8 cellular contexts compared by ENCODE assay signal in genomic region chr11:22625448-22626287, GRCh38.
DNase-seq lines count a peak whose midpoint lies in the region; ATAC-seq and FAIRE-seq lines count a peak whose summit lies in the region.

Gene FANCF (minus strand): TSS chr11:22625823. CDS start chr11:22625810, 13 bp downstream.

- DNase-seq in AG08396 (ENCODE audit: low spot score), result peak; percentile 93
- DNase-seq in NCI-H345 treated with DMSO at 0.1 percent for 48 hours (lab: John Stamatoyannopoulos, UW; ENCODE audit: unreplicated experiment), result peak; percentile 95
- DNase-seq in activated CD4-positive, CD25-positive, alpha-beta regulatory T cell (lab: John Stamatoyannopoulos, UW), result peak; percentile 70 to 89 (median 77)
- DNase-seq in central memory CD4-positive, alpha-beta T cell, result peak; percentile 96
- peak; percentile 84 for DNase-seq in stimulated activated CD4-positive, alpha-beta T cell treated with anti-CD3 and anti-CD28 coated beads, Interleukin-12 subunit alpha, Interleukin-12 subunit beta, amount 100 ng/mL, for 4 hours

- FAIRE-seq in islet of Langerhans (lab: Jason Lieb, UNC), result peak; percentile 80

- ATAC-seq in GM19023 (IDR thresholded peaks at IDR 0.05; ENCODE audit: unreplicated experiment), result peak; percentile 95
- peak; percentile 97 for ATAC-seq in HG03280 (IDR thresholded peaks at IDR 0.05; ENCODE audit: unreplicated experiment)

Comparison
In these comparisons a context has a peak if more than half of its experiments do, and no peak if none do; other contexts are left out.
1. Peak in every context shown above with its lines: DNase-seq and ATAC-seq.